ENCODE assay signal across 8 cellular contexts in the genomic region with DNA sequence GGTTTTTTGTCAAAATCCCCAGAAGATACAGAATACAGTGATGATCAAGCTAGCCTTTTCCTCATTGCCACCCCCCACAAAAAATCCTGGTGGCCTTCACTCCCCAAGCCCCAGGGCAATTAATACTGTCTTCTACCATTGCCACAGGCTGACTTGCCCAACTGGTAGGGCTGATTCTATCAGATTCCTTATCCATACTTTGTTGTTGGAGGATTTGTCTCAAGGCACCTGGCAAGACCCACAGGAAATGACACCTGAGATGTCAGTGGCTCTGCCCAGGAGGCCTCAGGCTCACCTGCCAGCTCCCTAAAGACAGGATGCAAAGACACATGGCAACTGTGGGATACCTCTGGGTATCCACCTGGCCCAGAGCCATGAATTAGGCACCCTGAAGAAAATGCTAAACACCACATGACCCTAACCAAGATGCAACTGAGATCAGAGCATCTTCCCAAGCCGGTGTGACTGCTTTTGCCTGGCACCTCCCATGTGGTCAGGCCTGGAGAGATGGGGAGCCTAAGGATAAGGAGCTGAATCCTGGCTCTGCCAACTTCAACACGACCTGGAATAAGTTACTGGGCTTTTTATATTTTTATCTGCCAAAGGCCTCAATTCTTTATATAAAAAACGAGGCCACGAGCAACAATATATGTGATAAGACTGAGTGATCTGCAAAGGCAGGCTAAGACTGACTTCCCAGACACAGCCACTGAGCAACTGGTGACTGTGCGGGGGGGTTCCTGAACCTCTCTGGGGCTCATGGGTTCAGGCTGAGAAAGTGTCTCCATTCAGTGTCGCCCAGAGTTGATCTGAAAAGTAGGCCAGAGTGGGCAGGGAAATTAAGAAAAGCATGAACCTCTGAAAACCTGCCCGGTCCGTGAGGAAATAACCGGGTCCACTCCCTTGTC. TPM values are rescaled to one million over a fixed set of nuclear protein-coding genes. Genes with fewer than 3 reads are reported as not detected.
A peak's percentile ranks its signal among the peaks of the same experiment; 100 is the strongest.
DNase-seq lines count a peak whose midpoint lies in the region; ATAC-seq and TF ChIP-seq lines count a peak whose summit lies in the region.

No MANE protein-coding gene starts in this region.

- H3K36me3 ChIP-seq in PC-9 (ENCODE audit: low read depth) = 0 out of 2 replicates have a peak, but pooled peaks cover 6% of the 10 kb centered on the region

- peaks cover 16% of the 10 kb centered on the region for H3K4me1 ChIP-seq in PC-9 (replicated peaks; ENCODE audit: insufficient read depth)

- peak overlapping the region; percentile 68 for H3K27ac ChIP-seq in CD4-positive, alpha-beta T cell (ENCODE audit: low read depth, low read length)
- H3K27ac ChIP-seq in PC-9 = 0 out of 2 replicates have a peak overlapping the region, but pooled peaks have one; percentile 24
- peak overlapping the region; percentile 90 for H3K27ac ChIP-seq in layer of hippocampus (ENCODE audit: low read depth, low read length)

- no TSS peak for BruUV-seq in PC-9 (replicated peaks; lab: Mats Ljungman, UMichigan)

- H3K9me2 ChIP-seq in PC-9 (ENCODE audit: insufficient read depth) = no peaks in the 10 kb centered on the region

- peaks cover 56% of the 10 kb centered on the region for H3K79me2 ChIP-seq in PC-9 (ENCODE audit: low read depth)

- H3K36me3 Mint-ChIP-seq in CD4-positive, alpha-beta T cell (ENCODE audit: low read depth) = peaks cover 11% of the 10 kb centered on the region
- H3K36me3 Mint-ChIP-seq in stimulated activated naive B cell treated with anti-CD40 and anti-IgM and Interleukin-4, amounts not matched to agents 10 μg/mL and 1 μg/mL and 100 μg/mL, for 72 hours = peaks cover 18 to 19% of the 10 kb centered on the region in 2 donors

- peak overlapping the region; percentile 95 for H3K27ac Mint-ChIP-seq in CD4-positive, alpha-beta T cell
- peak overlapping the region; percentile 96 for H3K27ac Mint-ChIP-seq in stimulated activated naive B cell treated with anti-CD40 and anti-IgM and Interleukin-4, amounts not matched to agents 10 μg/mL and 1 μg/mL and 100 μg/mL, for 72 hours

- POLR2A ChIA-PET in CD4-positive, alpha-beta T cell (lab: Charles Lee) = interaction anchor here (1.0 to 7.7 kb wide), 4 partner anchors 8 to 18 kb away, joined by 3 to 160 read pairs (median 5); a partner anchor contains a TSS
- POLR2A ChIA-PET in PC-9 (lab: Charles Lee; ENCODE audit: unreplicated experiment) = interaction anchor here (0.5 to 1.1 kb wide), 5 partner anchors 12 to 1797 kb away, joined by 3 to 14 read pairs (median 4); no protein-coding TSS in a partner anchor

- H3K4me3 Mint-ChIP-seq in CD4-positive, alpha-beta T cell = peak overlapping the region; percentile 97
- peak overlapping the region; percentile 92 to 96 for H3K4me3 Mint-ChIP-seq in stimulated activated naive B cell treated with anti-CD40 and anti-IgM and Interleukin-4, amounts not matched to agents 10 μg/mL and 1 μg/mL and 100 μg/mL, for 72 hours

- H2AFZ ChIP-seq in PC-9 = peak overlapping the region; percentile 91

- intact Hi-C loops in CD4-positive, alpha-beta T cell (cut with DNase I, micrococcal nuclease) = loop anchor here (1.0 to 10.0 kb wide), 3 partner anchors 14 to 673 kb away; a partner anchor contains a TSS
- intact Hi-C loops in PC-9 (cut with micrococcal nuclease; ENCODE audit: unreplicated experiment) = loop anchor here (1.0 to 5.0 kb wide), 3 partner anchors 12 to 70 kb away; a partner anchor contains a TSS

- CTCF ChIA-PET in CD4-positive, alpha-beta T cell (lab: Charles Lee) = interaction anchor here (1.9 to 2.4 kb wide), 3 partner anchors 8 to 14 kb away, joined by 6 to 10 read pairs (median 8); a partner anchor contains a TSS
- CTCF ChIA-PET in PC-9 (lab: Charles Lee) = no interaction called here

- peak in 2 of 10 experiments; percentile 15 to 23 for DNase-seq in CD4-positive, alpha-beta T cell
- DNase-seq in PC-9 (peak; percentile 78 to 84), astrocyte of the spinal cord (ENCODE audit: low read depth, low spot score) (no peak), mesenteric fat pad (ENCODE audit: low spot score) (no peak), DMS79 (lab: John Stamatoyannopoulos, UW) (no peak)
- no peak for DNase-seq in stimulated activated naive B cell treated with anti-CD40 and anti-IgM and Interleukin-4, amounts not matched to agents 10 μg/mL and 1 μg/mL and 100 μg/mL, for 72 hours

- H3K27me3 ChIP-seq in CD4-positive, alpha-beta T cell (ENCODE audit: control insufficient read depth, insufficient read depth, low read length) = no peaks in the 10 kb centered on the region
- no peaks in the 10 kb centered on the region for H3K27me3 ChIP-seq in PC-9 (ENCODE audit: insufficient read depth, low read depth)
- H3K27me3 ChIP-seq in layer of hippocampus (ENCODE audit: control insufficient read depth, insufficient read depth, low read length) = no peaks in the 10 kb centered on the region

- H3K4me3 ChIP-seq in PC-9 (peak overlapping the region; percentile 97), astrocyte of the spinal cord (ENCODE audit: low read depth, low read length) (peak overlapping the region; percentile 93)

- peak; percentile 9 for ATAC-seq in CD4-positive, alpha-beta T cell (ENCODE audit: poor library complexity)
- peak; percentile 30 for ATAC-seq in GM21717 (IDR thresholded peaks at IDR 0.05; ENCODE audit: unreplicated experiment)
- ATAC-seq in stimulated activated naive B cell treated with anti-CD40 and anti-IgM and Interleukin-4, amounts not matched to agents 10 μg/mL and 1 μg/mL and 100 μg/mL, for 72 hours (replicated peaks) = peak; percentile 28 to 33

- H3K4me1 Mint-ChIP-seq in CD4-positive, alpha-beta T cell (ENCODE audit: low read depth) = peaks cover 53% of the 10 kb centered on the region
- H3K4me1 Mint-ChIP-seq in stimulated activated naive B cell treated with anti-CD40 and anti-IgM and Interleukin-4, amounts not matched to agents 10 μg/mL and 1 μg/mL and 100 μg/mL, for 72 hours = peaks cover 30 to 50% of the 10 kb centered on the region in 2 donors

- no peaks in the 10 kb centered on the region for H3K9me3 Mint-ChIP-seq in CD4-positive, alpha-beta T cell
- no peaks in the 10 kb centered on the region for H3K9me3 Mint-ChIP-seq in stimulated activated naive B cell treated with anti-CD40 and anti-IgM and Interleukin-4, amounts not matched to agents 10 μg/mL and 1 μg/mL and 100 μg/mL, for 72 hours

- H3K27me3 Mint-ChIP-seq in CD4-positive, alpha-beta T cell = no peaks in the 10 kb centered on the region
- H3K27me3 Mint-ChIP-seq in stimulated activated naive B cell treated with anti-CD40 and anti-IgM and Interleukin-4, amounts not matched to agents 10 μg/mL and 1 μg/mL and 100 μg/mL, for 72 hours = no peaks in the 10 kb centered on the region

- no peaks in the 10 kb centered on the region; the same call in 1 of the 2 replicates for H4K20me1 ChIP-seq in PC-9 (ENCODE audit: insufficient read depth)

- peaks cover 10% of the 10 kb centered on the region; the same call in 1 of the 2 replicates for H3F3A ChIP-seq in PC-9 (ENCODE audit: insufficient read depth, low read depth)

- H3K9me3 ChIP-seq in CD4-positive, alpha-beta T cell (ENCODE audit: control insufficient read depth, low read length) = no peaks in the 10 kb centered on the region
- H3K9me3 ChIP-seq in PC-9 (ENCODE audit: insufficient read depth, low read depth) = no peaks in the 10 kb centered on the region

- in situ Hi-C loops in astrocyte of the spinal cord (cut with HindIII; ENCODE audit: low sequenced_read_pairs) = no loop called here

- peak overlapping the region; percentile 91 for H3K4me2 ChIP-seq in PC-9

- TF ChIP-seq CTCF in CD4-positive, alpha-beta T cell (IDR thresholded peaks at IDR 0.05) = no peak
- TF ChIP-seq CTCF in PC-9 (conservative IDR thresholded peaks at IDR 0.05) (no peak), astrocyte of the spinal cord (IDR thresholded peaks at IDR 0.05; ENCODE audit: low read depth, low read length) (no peak)

RNA-seq across cellular contexts. Expression of a gene that starts 0.9 kb away (rescaled TPM):
- total RNA-seq in CD4-positive, alpha-beta T cell = 10 to 100 TPM; 11.2 to 13.3 TPM
- total RNA-seq in PC-9 (2021) = 175 and 201 TPM in 2 replicates
- 99.2 TPM for total RNA-seq in mesenteric fat pad

RNA-seq across cellular contexts. Expression of a gene that starts 14.3 kb away (rescaled TPM):
- 10 to 100 TPM; 82.3 to 83.9 TPM for total RNA-seq in CD4-positive, alpha-beta T cell
- total RNA-seq in PC-9 (2021) (203 and 254 TPM in 2 replicates), mesenteric fat pad (186 TPM)

Comparison
In these comparisons a context has a peak if more than half of its experiments do, and no peak if none do; other contexts are left out.
1. DNase-seq: peak in PC-9 (2 of 2); none in astrocyte of the spinal cord (single experiment), stimulated activated naive B cell treated with anti-CD40 and anti-IgM and Interleukin-4, amounts not matched to agents 10 μg/mL and 1 μg/mL and 100 μg/mL, for 72 hours (single experiment), mesenteric fat pad (single experiment) and DMS79 (single experiment).
2. H3K27ac ChIP-seq: peak in every context shown above with its lines; median percentile 90 in layer of hippocampus; 68 in CD4-positive, alpha-beta T cell; 24 in PC-9.
3. Peak in every context shown above with its lines, with median percentiles within 50 percentile points of each other: ATAC-seq.